Comparison of ENCODE assay signal across 22 cellular contexts in the genomic region with DNA sequence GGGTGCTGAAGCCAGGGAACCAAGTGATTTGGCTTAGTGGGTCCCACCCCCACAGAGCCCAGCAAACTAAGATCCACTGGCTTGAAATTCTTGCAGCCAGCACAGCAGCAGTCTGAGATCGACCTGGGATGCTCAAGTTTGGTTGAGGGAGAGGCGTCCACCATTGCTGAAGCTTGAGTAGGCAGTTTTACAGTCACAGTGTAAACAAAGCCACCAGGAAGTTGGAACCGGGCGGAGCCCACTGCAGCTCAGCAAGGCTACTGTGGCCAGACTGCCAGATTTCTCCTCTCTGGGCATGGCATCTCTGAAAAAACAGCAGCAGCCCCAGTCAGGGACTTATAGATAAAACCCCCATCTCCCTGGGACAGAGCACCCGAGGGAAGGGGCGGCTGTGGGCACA.
DNase-seq lines count a peak whose midpoint lies in the region; ATAC-seq and TF ChIP-seq lines count a peak whose summit lies in the region.
"Had no signal": no experiment of that assay in that cellular context is flagged by ENCODE, and none has a peak within 500 bp of the region (broad histone marks: within the 10 kb centered on the region; RNA-seq: fewer than 3 reads in every experiment).

No MANE protein-coding gene starts in this region.

- H3K9ac ChIP-seq in PC-3 (ENCODE audit: low read length) = no peak overlapping the region

- no peaks in the 10 kb centered on the region for H3K79me2 ChIP-seq in PC-3 (ENCODE audit: low read length)

- peak overlapping the region; percentile 68 for H2AFZ ChIP-seq in PC-3 (ENCODE audit: low read length)

- no peaks in the 10 kb centered on the region for H3K36me3 ChIP-seq in PC-3 (ENCODE audit: low read depth, low read length)
- H3K36me3 ChIP-seq: prostate gland, suprapubic skin, uterus had no signal

- H3K27ac ChIP-seq in PC-3 (ENCODE audit: low read length) = no peak overlapping the region
- H3K27ac ChIP-seq: prostate gland, suprapubic skin, uterus had no signal

- peak overlapping the region; percentile 12; the same call in 1 of the 2 replicates for H3K4me3 ChIP-seq in PC-3 (ENCODE audit: low read length)
- H3K4me3 ChIP-seq: prostate gland, suprapubic skin, uterus had no signal

- H3K4me1 ChIP-seq in PC-3 (ENCODE audit: insufficient read depth, low read length) = no peaks in the 10 kb centered on the region
- H3K4me1 ChIP-seq: prostate gland, suprapubic skin, uterus had no signal

- H3K9me2 ChIP-seq in PC-3 (replicated peaks; ENCODE audit: low read length) = no peaks in the 10 kb centered on the region

- no peaks in the 10 kb centered on the region for H3F3A ChIP-seq in PC-3 (ENCODE audit: low read length, unreplicated experiment)

- TF ChIP-seq CTCF in PC-3 (conservative IDR thresholded peaks at IDR 0.05; ENCODE audit: low read depth, low read length) = no peak

- CTCF ChIA-PET in PC-3 (lab: Charles Lee) = no interaction called here

- H3K9me3 ChIP-seq in PC-3 (ENCODE audit: low read length) = 0 out of 2 replicates have a peak, but pooled peaks cover 10% of the 10 kb centered on the region
- H3K9me3 ChIP-seq: prostate gland, uterus had no signal

- H3K4me2 ChIP-seq in PC-3 (ENCODE audit: low read length) = peak overlapping the region; percentile 37; the same call in 1 of the 2 replicates

- ATAC-seq in PC-3 (no peak), left colon (peak; percentile 85), HG03432 (IDR thresholded peaks at IDR 0.05; ENCODE audit: unreplicated experiment) (no peak), GM19324 (IDR thresholded peaks at IDR 0.05; ENCODE audit: low FRiP score, unreplicated experiment) (no peak)
- ATAC-seq: left ventricle myocardium superior had no signal

- peak; percentile 89 for DNase-seq in DMS53 (lab: John Stamatoyannopoulos, UW)
- peak; percentile 69 for DNase-seq in HT-29 (ENCODE audit: low spot score)
- peak; percentile 55 for DNase-seq in PC-3
- DNase-seq in left colon = peak; percentile 46 to 73
- no peak for DNase-seq in NCI-H524 (lab: John Stamatoyannopoulos, UW)
- DNase-seq: activated CD4-positive, alpha-beta T cell treated with anti-CD3 and anti-CD28 coated beads, Interleukin-2, amount 50 U/mL, for 48 hours; activated CD4-positive, CD25-positive, alpha-beta regulatory T cell; activated CD8-positive, alpha-beta memory T cell treated with anti-CD3 and anti-CD28 coated beads, Interleukin-2, amount 50 U/mL, for 48 hours; activated naive CD8-positive, alpha-beta T cell treated with anti-CD3 and anti-CD28 coated beads for 36 hours; CD4-positive, CD25-positive, alpha-beta regulatory T cell; DMS 273 treated with DMSO at 0.1 percent for 48 hours; effector CD4-positive, alpha-beta T cell; foreskin melanocyte; left ventricle myocardium superior; NCI-H2171 treated with DMSO at 0.1 percent for 48 hours; stimulated activated CD4-positive, alpha-beta T cell treated with anti-CD3 and anti-CD28 coated beads, Interleukin-1b, Interleukin-23, amount 100 ng/mL, for 48 hours; T1000; uterus had no signal

- no peaks in the 10 kb centered on the region for H3K27me3 ChIP-seq in PC-3 (ENCODE audit: low read length)
- H3K27me3 ChIP-seq: suprapubic skin, uterus had no signal

- no TSS peak for BruUV-seq in PC-3 (replicated peaks; lab: Mats Ljungman, UMichigan)

- H4K20me1 ChIP-seq in PC-3 (ENCODE audit: low read length) = no peaks in the 10 kb centered on the region

- POLR2A ChIA-PET in PC-3 (lab: Charles Lee; ENCODE audit: unreplicated experiment) = no interaction called here

- intact Hi-C loops in PC-3 (cut with micrococcal nuclease) (no loop called here), left colon (cut with DNase I, micrococcal nuclease) (no loop called here)

Comparison
In these comparisons a context has a peak if more than half of its experiments do, and no peak if none do; other contexts are left out.
1. DNase-seq: peak in DMS53 (single experiment), HT-29 (single experiment), PC-3 (single experiment) and left colon (2 of 2); none in NCI-H524 (0 of 2).